In genomic region chr2:236167297-236168109, GRCh38 we compare ENCODE assay signal across 8 cellular contexts. TPM values are rescaled to one million over a fixed set of nuclear protein-coding genes. Genes with fewer than 3 reads are reported as not detected.
DNase-seq lines count a peak whose midpoint lies in the region; ATAC-seq and TF ChIP-seq lines count a peak whose summit lies in the region.

No MANE protein-coding gene starts in this region.

- TF ChIP-seq CTCF in epithelial cell of esophagus (IDR thresholded peaks at IDR 0.05; ENCODE audit: insufficient read depth, low read depth, low read length, missing control alignments) (peak; percentile 7), neural crest cell (conservative IDR thresholded peaks at IDR 0.05) (peak; percentile 32)

- no peak overlapping the region for H3K4me3 ChIP-seq in epithelial cell of esophagus (ENCODE audit: low read length)

- ATAC-seq in GM21737 (IDR thresholded peaks at IDR 0.05; ENCODE audit: unreplicated experiment): no peak

- peaks cover 76% of the 10 kb centered on the region for H3K27me3 Mint-ChIP-seq in neural crest cell (ENCODE audit: low read depth)

- peaks cover 3% of the 10 kb centered on the region for H3K36me3 Mint-ChIP-seq in neural crest cell (ENCODE audit: low read depth)

- H3K9me3 Mint-ChIP-seq in neural crest cell: no peaks in the 10 kb centered on the region

- no peak overlapping the region for H3K27ac Mint-ChIP-seq in neural crest cell (ENCODE audit: unreplicated experiment)

- DNase-seq in COR-L47 (lab: John Stamatoyannopoulos, UW) (peak; percentile 27), NCI-H1092 (lab: John Stamatoyannopoulos, UW) (peak; percentile 30), epithelial cell of esophagus (ENCODE audit: low read depth) (peak; percentile 65), neural crest cell (ENCODE audit: low read depth, low spot score) (no peak), COLO829 (ENCODE audit: low spot score) (no peak), mucosa of gallbladder (ENCODE audit: low spot score) (no peak)
- DNase-seq in stimulated activated CD4-positive, alpha-beta T cell treated with anti-CD3 and anti-CD28 coated beads, Interleukin-2, amount 100 ng/mL, for 48 hours: no peak

- H3K4me1 Mint-ChIP-seq in neural crest cell: peaks cover 57% of the 10 kb centered on the region

- H3K4me3 Mint-ChIP-seq in neural crest cell: peak overlapping the region; percentile 59

RNA-seq across cellular contexts. Expression of gene GBX2, which starts 0.7 kb away (rescaled TPM):
- 21.3 and 21.9 TPM in 2 replicates for total RNA-seq in neural crest cell
- not detected for total RNA-seq in mucosa of gallbladder

Comparison
In these comparisons a context has a peak if more than half of its experiments do, and no peak if none do; other contexts are left out.
1. DNase-seq: peak in COR-L47 (single experiment), NCI-H1092 (single experiment) and epithelial cell of esophagus (single experiment); none in neural crest cell (single experiment), COLO829 (single experiment), mucosa of gallbladder (single experiment) and stimulated activated CD4-positive, alpha-beta T cell treated with anti-CD3 and anti-CD28 coated beads, Interleukin-2, amount 100 ng/mL, for 48 hours (0 of 2).
2. RNA of gene GBX2, which starts 0.7 kb away (total RNA-seq): 21.3 to 21.9 TPM in neural crest cell; not detected in mucosa of gallbladder (single experiment); every median in the first group is over 10 times any median in the second.